In the genomic region with DNA sequence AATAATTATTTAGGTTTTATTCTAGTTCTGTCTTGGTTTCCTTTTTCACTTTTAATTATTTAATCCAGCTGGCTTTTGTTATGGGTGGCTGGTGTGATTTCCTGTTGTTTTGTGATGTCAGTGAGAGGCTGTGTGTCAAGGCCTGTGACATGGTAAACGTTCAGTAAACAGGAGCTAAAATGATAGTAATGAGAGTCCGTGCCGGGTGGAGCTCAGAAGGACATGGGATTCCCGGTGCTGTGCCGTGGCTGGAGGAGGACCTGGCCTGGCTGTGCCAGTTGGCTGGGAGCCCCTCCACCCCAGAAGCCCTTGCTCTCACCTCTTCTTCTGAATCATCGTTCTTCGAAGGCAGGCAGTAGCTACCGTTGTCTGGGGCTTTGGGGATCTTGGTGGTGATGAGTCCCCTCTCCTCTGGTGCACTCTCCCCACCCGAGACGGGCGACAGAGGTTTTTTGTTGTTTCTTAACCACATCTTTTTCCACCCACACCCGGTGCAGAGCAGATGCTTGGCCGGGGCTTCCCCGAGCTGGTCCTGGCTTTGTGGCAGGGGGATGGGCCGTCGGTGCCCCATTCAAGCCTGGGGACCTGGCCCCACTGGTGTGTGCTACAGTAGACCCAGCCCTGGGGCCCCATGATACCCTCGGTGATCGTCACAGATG, we compare ENCODE assay signal across 1 cellular context.
TF ChIP-seq lines count a peak whose summit lies in the region.

No MANE protein-coding gene starts in this region.

TF ChIP-seq in GM12878, 131 proteins besides CTCF, POLR2A, EP300 and RAD21 (continued from another document and continues in another):
- TF ChIP-seq CHD4 (IDR thresholded peaks at IDR 0.05) (no peak), E2F8 (IDR thresholded peaks at IDR 0.05; ENCODE audit: low read depth, partially characterized antibody) (no peak), MEF2B (IDR thresholded peaks at IDR 0.05; ENCODE audit: partially characterized antibody, poor library complexity, severe bottlenecking) (peak; percentile 74), MYC (IDR thresholded peaks at IDR 0.05; ENCODE audit: insufficient read depth, insufficient read length, insufficient replicate concordance, low read length, severe bottlenecking) (no peak), PAX8 (IDR thresholded peaks at IDR 0.05) (no peak), ASH2L (IDR thresholded peaks at IDR 0.05; ENCODE audit: borderline replicate concordance, low read depth) (no peak), DPF2 (IDR thresholded peaks at IDR 0.05) (peak; percentile 88), IRF3 (IDR thresholded peaks at IDR 0.05) (no peak), RCOR1 (conservative IDR thresholded peaks at IDR 0.05; ENCODE audit: low read depth, low read length) (no peak; the same call in 1 of the 2 replicates), MLLT1 (IDR thresholded peaks at IDR 0.05) (peak; percentile 84), JUND (IDR thresholded peaks at IDR 0.05; ENCODE audit: low read depth, low read length) (peak; percentile 61; the same call in 1 of the 2 replicates), IRF4 (IDR thresholded peaks at IDR 0.05; ENCODE audit: low read depth, low read length) (peak; percentile 92), CBFB (IDR thresholded peaks at IDR 0.05; ENCODE audit: low read depth) (peak; percentile 90), BMI1 (IDR thresholded peaks at IDR 0.05; ENCODE audit: borderline replicate concordance) (peak; percentile 47; the same call in 1 of the 2 replicates), CEBPB (IDR thresholded peaks at IDR 0.05; ENCODE audit: borderline replicate concordance in 1 of 2, low read depth in 2 of 2, low read length in 2 of 2) (no peak), SMAD5 (IDR thresholded peaks at IDR 0.05; ENCODE audit: low read depth) (no peak), RBBP5 (conservative IDR thresholded peaks at IDR 0.05) (no peak), PRDM15 (CRISPR knock-in tag; IDR thresholded peaks at IDR 0.05) (no peak), IKZF1 (conservative IDR thresholded peaks at IDR 0.05) (peak; percentile 89), HDGF (IDR thresholded peaks at IDR 0.05) (no peak), ETV6 (conservative IDR thresholded peaks at IDR 0.05 in 1 of 2, IDR thresholded peaks at IDR 0.05 in 1 of 2; ENCODE audit: borderline replicate concordance in 1 of 2, low read depth in 1 of 2) (peak in 1 of 2 experiments; percentile 73; a peak in 1 of 4 replicates), USF1 (IDR thresholded peaks at IDR 0.05; ENCODE audit: borderline replicate concordance, extremely low read length, insufficient read depth, low read depth, low read length) (no peak), NFIC (IDR thresholded peaks at IDR 0.05; ENCODE audit: low read depth, low read length) (peak; percentile 87), ESRRA (IDR thresholded peaks at IDR 0.05; ENCODE audit: low read length) (no peak), NR2C1 (IDR thresholded peaks at IDR 0.05) (no peak), ZNF274 (IDR thresholded peaks at IDR 0.05; ENCODE audit: insufficient read depth, insufficient read length) (no peak), JUNB (IDR thresholded peaks at IDR 0.05) (peak; percentile 84), BCLAF1 (IDR thresholded peaks at IDR 0.05) (no peak), RELA (IDR thresholded peaks at IDR 0.05; ENCODE audit: borderline replicate concordance, partially characterized antibody) (peak; percentile 71)
- TF ChIP-seq, protein P1, sequence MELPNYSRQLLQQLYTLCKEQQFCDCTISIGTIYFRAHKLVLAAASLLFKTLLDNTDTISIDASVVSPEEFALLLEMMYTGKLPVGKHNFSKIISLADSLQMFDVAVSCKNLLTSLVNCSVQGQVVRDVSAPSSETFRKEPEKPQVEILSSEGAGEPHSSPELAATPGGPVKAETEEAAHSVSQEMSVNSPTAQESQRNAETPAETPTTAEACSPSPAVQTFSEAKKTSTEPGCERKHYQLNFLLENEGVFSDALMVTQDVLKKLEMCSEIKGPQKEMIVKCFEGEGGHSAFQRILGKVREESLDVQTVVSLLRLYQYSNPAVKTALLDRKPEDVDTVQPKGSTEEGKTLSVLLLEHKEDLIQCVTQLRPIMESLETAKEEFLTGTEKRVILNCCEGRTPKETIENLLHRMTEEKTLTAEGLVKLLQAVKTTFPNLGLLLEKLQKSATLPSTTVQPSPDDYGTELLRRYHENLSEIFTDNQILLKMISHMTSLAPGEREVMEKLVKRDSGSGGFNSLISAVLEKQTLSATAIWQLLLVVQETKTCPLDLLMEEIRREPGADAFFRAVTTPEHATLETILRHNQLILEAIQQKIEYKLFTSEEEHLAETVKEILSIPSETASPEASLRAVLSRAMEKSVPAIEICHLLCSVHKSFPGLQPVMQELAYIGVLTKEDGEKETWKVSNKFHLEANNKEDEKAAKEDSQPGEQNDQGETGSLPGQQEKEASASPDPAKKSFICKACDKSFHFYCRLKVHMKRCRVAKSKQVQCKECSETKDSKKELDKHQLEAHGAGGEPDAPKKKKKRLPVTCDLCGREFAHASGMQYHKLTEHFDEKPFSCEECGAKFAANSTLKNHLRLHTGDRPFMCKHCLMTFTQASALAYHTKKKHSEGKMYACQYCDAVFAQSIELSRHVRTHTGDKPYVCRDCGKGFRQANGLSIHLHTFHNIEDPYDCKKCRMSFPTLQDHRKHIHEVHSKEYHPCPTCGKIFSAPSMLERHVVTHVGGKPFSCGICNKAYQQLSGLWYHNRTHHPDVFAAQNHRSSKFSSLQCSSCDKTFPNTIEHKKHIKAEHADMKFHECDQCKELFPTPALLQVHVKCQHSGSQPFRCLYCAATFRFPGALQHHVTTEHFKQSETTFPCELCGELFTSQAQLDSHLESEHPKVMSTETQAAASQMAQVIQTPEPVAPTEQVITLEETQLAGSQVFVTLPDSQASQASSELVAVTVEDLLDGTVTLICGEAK (IDR thresholded peaks at IDR 0.05; ENCODE audit: borderline replicate concordance) = no peak
- TF ChIP-seq, protein P2, sequence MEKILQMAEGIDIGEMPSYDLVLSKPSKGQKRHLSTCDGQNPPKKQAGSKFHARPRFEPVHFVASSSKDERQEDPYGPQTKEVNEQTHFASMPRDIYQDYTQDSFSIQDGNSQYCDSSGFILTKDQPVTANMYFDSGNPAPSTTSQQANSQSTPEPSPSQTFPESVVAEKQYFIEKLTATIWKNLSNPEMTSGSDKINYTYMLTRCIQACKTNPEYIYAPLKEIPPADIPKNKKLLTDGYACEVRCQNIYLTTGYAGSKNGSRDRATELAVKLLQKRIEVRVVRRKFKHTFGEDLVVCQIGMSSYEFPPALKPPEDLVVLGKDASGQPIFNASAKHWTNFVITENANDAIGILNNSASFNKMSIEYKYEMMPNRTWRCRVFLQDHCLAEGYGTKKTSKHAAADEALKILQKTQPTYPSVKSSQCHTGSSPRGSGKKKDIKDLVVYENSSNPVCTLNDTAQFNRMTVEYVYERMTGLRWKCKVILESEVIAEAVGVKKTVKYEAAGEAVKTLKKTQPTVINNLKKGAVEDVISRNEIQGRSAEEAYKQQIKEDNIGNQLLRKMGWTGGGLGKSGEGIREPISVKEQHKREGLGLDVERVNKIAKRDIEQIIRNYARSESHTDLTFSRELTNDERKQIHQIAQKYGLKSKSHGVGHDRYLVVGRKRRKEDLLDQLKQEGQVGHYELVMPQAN (conservative IDR thresholded peaks at IDR 0.05) = no peak
- TF ChIP-seq, protein P3, sequence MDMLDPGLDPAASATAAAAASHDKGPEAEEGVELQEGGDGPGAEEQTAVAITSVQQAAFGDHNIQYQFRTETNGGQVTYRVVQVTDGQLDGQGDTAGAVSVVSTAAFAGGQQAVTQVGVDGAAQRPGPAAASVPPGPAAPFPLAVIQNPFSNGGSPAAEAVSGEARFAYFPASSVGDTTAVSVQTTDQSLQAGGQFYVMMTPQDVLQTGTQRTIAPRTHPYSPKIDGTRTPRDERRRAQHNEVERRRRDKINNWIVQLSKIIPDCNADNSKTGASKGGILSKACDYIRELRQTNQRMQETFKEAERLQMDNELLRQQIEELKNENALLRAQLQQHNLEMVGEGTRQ (IDR thresholded peaks at IDR 0.05; ENCODE audit: borderline replicate concordance, low read depth, low read length) = no peak
- TF ChIP-seq, protein P4, sequence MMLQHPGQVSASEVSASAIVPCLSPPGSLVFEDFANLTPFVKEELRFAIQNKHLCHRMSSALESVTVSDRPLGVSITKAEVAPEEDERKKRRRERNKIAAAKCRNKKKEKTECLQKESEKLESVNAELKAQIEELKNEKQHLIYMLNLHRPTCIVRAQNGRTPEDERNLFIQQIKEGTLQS (IDR thresholded peaks at IDR 0.05; ENCODE audit: borderline replicate concordance, extremely low read depth, low read depth, low read length) = no peak
